13 cellular contexts compared by ENCODE assay signal in the genomic region with DNA sequence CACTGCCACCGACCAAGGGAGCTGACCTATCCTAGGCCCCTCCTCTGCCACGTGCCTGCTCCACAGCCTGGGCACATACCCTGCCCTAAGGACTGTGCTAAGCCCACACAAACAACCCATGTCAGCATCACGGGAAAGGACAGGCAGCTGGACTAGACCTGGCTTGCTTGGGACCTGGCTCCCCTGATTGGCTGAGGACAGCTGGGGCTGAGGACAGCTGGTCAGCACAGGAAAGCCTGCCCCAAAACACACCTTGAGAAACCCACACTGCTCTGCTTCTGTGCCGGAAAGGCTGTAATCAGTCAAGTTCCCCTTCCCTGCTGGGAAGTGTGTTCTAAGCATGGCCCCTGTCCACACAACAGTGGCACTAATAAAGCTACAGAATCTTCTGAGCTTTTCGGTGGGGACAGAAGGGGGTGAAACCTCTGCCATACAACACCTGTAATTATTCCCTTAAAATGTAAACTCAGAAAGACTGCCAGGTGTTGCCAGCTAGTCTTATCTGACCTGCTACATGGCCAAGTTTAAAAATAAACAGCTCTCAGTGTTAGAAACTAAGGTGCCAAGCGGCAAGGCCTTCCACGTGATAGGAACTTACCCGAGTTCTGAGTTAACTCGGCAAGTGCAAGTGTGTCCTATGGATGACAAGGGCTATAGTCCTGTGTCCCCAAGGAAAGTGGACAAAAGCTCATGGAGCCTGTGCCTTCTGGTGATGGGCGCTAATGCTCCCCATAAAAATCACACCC. TPM values are rescaled to one million over a fixed set of nuclear protein-coding genes. Genes with fewer than 3 reads are reported as not detected.
DNase-seq lines count a peak whose midpoint lies in the region; ATAC-seq and TF ChIP-seq lines count a peak whose summit lies in the region.
"Had no signal": no experiment of that assay in that cellular context is flagged by ENCODE, and none has a peak within 500 bp of the region (broad histone marks: within the 10 kb centered on the region; RNA-seq: fewer than 3 reads in every experiment).

No MANE protein-coding gene starts in this region.

- intact Hi-C loops in stomach (cut with DNase I; ENCODE audit: low total_unique reads), result no loop called here

- ATAC-seq in RWPE2 (ENCODE audit: low read depth) (peak; percentile 10; the same call in 1 of the 3 replicates), GM19397 (IDR thresholded peaks at IDR 0.05; ENCODE audit: unreplicated experiment) (no peak), GM19035 (IDR thresholded peaks at IDR 0.05; ENCODE audit: unreplicated experiment) (no peak)

- H3K9me3 ChIP-seq in RWPE2 (ENCODE audit: severe bottlenecking) (no peaks in the 10 kb centered on the region), stomach (no peaks in the 10 kb centered on the region)

- H3K4me1 Mint-ChIP-seq in immature natural killer cell, result peaks cover 89 to 92% of the 10 kb centered on the region in 2 donors

- H3K4me1 ChIP-seq in RWPE2 (ENCODE audit: insufficient read depth, poor library complexity, severe bottlenecking) (no peaks in the 10 kb centered on the region), stomach (peaks cover 49 to 95% (median 73%) of the 10 kb centered on the region in 4 donors)

- TF ChIP-seq CTCF in RWPE2 (IDR thresholded peaks at IDR 0.05; ENCODE audit: poor library complexity, severe bottlenecking) (no peak), stomach (IDR thresholded peaks at IDR 0.05) (no peak)

- peaks cover 3 to 7% (median 4%) of the 10 kb centered on the region in 3 donors for H3K27me3 Mint-ChIP-seq in immature natural killer cell (ENCODE audit: low read depth in 3 of 3)

- H3K27ac ChIP-seq in RWPE2 (ENCODE audit: poor library complexity, severe bottlenecking), result no peak overlapping the region
- peak overlapping the region; percentile 81 to 93 (median 87) for H3K27ac ChIP-seq in stomach

- no peak overlapping the region for H3K4me3 ChIP-seq in RWPE2 (ENCODE audit: severe bottlenecking)
- H3K4me3 ChIP-seq in stomach, result no peak overlapping the region

- peak overlapping the region; percentile 86 to 95 (median 90) for H3K27ac Mint-ChIP-seq in immature natural killer cell
- H3K27ac Mint-ChIP-seq: activated naive CD4-positive, alpha-beta T cell treated with anti-CD3 and anti-CD28 coated beads for 36 hours had no signal

- TF ChIP-seq POLR2A in stomach (IDR thresholded peaks at IDR 0.05), result no peak

- DNase-seq in NCI-H1417 (lab: John Stamatoyannopoulos, UW) (peak in 2 of 3 experiments; percentile 47 to 80), NCI-H1417 treated with DMSO at 0.1 percent for 48 hours (lab: John Stamatoyannopoulos, UW) (no peak), RWPE2 (ENCODE audit: low spot score) (no peak), immature natural killer cell (no peak), stomach (peak; percentile 82), cerebellar cortex (ENCODE audit: low spot score) (no peak)
- DNase-seq: 8988T; activated naive CD4-positive, alpha-beta T cell treated with anti-CD3 and anti-CD28 coated beads for 36 hours; dermis blood vessel endothelial cell; NCI-H1092; NCI-H748 treated with DMSO at 0.1 percent for 48 hours had no signal

- WGBS in stomach, 5 donors, result 31 to 51% (median 44%) methylated on average over 9 to 10 of the region's 10 CpGs

- no peaks in the 10 kb centered on the region for H3K9me3 Mint-ChIP-seq in immature natural killer cell
- H3K9me3 Mint-ChIP-seq: activated naive CD4-positive, alpha-beta T cell treated with anti-CD3 and anti-CD28 coated beads for 36 hours had no signal

- H3K27me3 ChIP-seq in RWPE2 (ENCODE audit: insufficient read depth, poor library complexity, severe bottlenecking) (no peaks in the 10 kb centered on the region), stomach (no peaks in the 10 kb centered on the region)

- H3K36me3 ChIP-seq in RWPE2 (ENCODE audit: low read depth) (peaks cover 37% of the 10 kb centered on the region), stomach (peaks cover 20 to 56% (median 41%) of the 10 kb centered on the region in 4 donors)

- H3K4me3 Mint-ChIP-seq in immature natural killer cell, result peak overlapping the region; percentile 25 to 67 (median 58)
- H3K4me3 Mint-ChIP-seq: activated naive CD4-positive, alpha-beta T cell treated with anti-CD3 and anti-CD28 coated beads for 36 hours had no signal

- H3K36me3 Mint-ChIP-seq in immature natural killer cell, result peaks cover 0 to 10% (median 8%) of the 10 kb centered on the region in 3 donors

- no peak for TF ChIP-seq EP300 in stomach (IDR thresholded peaks at IDR 0.05)

RNA-seq across cellular contexts. Expression of a gene that starts 35.7 kb away (rescaled TPM):
- polyA plus RNA-seq in immature natural killer cell, result 10 to 100 TPM; 58.3 to 63.7 (median 60.6) TPM
- 10 to 100 TPM in 4 of 5 donors, 1 to 10 TPM in 1; 4.6 to 77.5 (median 40.6) TPM for total RNA-seq in stomach
- polyA plus RNA-seq in stomach, result 10 to 100 TPM; 23.2 to 51.9 (median 39.2) TPM

Comparison
In these comparisons a context has a peak if more than half of its experiments do, and no peak if none do; other contexts are left out.
1. DNase-seq: peak in NCI-H1417 (2 of 3) and stomach (single experiment); none in NCI-H1417 treated with DMSO at 0.1 percent for 48 hours (single experiment), RWPE2 (single experiment), immature natural killer cell (0 of 3) and cerebellar cortex (single experiment).